In the genomic region with DNA sequence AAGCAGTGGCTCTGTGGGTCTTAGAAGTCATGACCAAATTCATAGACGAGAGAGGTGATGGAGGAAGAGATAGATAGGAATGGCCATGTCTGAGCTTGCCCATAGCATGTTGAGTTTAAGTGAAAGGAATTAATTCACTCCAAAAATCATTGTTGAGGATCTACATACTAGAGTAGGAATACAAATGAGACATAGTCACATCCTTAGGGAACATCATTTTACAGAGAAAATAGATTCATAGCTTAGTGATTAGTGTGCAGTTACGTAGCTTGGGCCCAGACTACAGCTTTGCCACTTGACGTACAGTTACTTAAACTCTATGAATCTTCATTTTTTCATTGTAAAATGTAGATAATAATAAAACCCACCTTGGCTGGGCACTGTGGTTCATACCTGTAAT, we compare ENCODE assay signal across 20 cellular contexts.
"Had no signal": no experiment of that assay in that cellular context is flagged by ENCODE, and none has a peak within 500 bp of the region (broad histone marks: within the 10 kb centered on the region; RNA-seq: fewer than 3 reads in every experiment).

No MANE protein-coding gene starts in this region.

- H3K4me3 ChIP-seq: dorsolateral prefrontal cortex, esophagus squamous epithelium, gastrocnemius medialis, left ventricle myocardium inferior, lower lobe of right lung, pancreas, tibial artery, upper lobe of left lung, uterus had no signal

- H3K27me3 ChIP-seq: esophagus squamous epithelium, gastrocnemius medialis, pancreas, tibial artery, upper lobe of left lung, uterus had no signal

- H3K36me3 ChIP-seq: esophagus squamous epithelium, gastrocnemius medialis, left ventricle myocardium inferior, lower lobe of right lung, pancreas, tibial artery, upper lobe of left lung, uterus had no signal

- H3K27ac ChIP-seq: dorsolateral prefrontal cortex, esophagus squamous epithelium, gastrocnemius medialis, left ventricle myocardium inferior, lower lobe of right lung, pancreas, tibial artery, upper lobe of left lung, uterus had no signal

- DNase-seq: cortex of kidney; dorsolateral prefrontal cortex; effector CD8-positive, alpha-beta T cell; esophagus squamous epithelium; gastrocnemius medialis; islet precursor cell; left cardiac atrium; left ventricle myocardium inferior; lower lobe of right lung; mesenchymal stem cell; midbrain; occipital lobe; pancreas; right cardiac atrium; stimulated activated CD4-positive, alpha-beta T cell treated with anti-CD3 and anti-CD28 coated beads, Interleukin-4, amount 100 ng/mL, for 1 hour; stimulated activated CD8-positive, alpha-beta memory T cell treated with anti-CD3 and anti-CD28 coated beads, Interleukin-4, amount 100 ng/mL, for 48 hours; stimulated activated naive CD8-positive, alpha-beta T cell treated with anti-CD3 and anti-CD28 coated beads, Interleukin-15, Interleukin-2, amounts not matched to agents 100 U/mL and 50 U/mL, for 24 hours; tibial artery; upper lobe of left lung; uterus had no signal

- H3K4me1 ChIP-seq: pancreas had no signal

- H3K9me3 ChIP-seq: esophagus squamous epithelium, gastrocnemius medialis, left ventricle myocardium inferior, lower lobe of right lung, pancreas, tibial artery, upper lobe of left lung, uterus had no signal

- FAIRE-seq: pancreas had no signal
